ENCODE assay signal across 24 cellular contexts in the genomic region with DNA sequence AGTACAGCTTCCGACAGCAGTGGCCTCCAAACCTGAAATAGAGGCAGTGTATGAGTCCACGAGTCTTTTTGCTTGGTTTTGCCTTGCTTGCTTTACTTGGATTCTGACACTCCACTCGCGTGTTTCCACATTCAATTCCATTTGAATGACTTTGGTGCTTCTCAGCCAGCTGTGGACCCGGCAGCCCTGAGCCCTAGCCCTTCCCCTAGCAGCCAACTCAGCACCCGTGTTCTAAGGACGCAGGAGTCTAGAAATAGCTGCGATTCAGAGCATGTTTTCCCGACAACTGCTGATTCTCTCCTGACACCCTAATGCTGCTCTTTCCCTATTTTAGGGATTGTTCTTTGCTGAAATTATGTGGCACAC. TPM values are rescaled to one million over a fixed set of nuclear protein-coding genes. Genes with fewer than 3 reads are reported as not detected.
"Had no signal": no experiment of that assay in that cellular context is flagged by ENCODE, and none has a peak within 500 bp of the region (broad histone marks: within the 10 kb centered on the region; RNA-seq: fewer than 3 reads in every experiment).

No MANE protein-coding gene starts in this region.

- H3K4me1 ChIP-seq: foreskin keratinocyte, tibial nerve had no signal

- DNase-seq: activated CD4-positive, alpha-beta T cell treated with anti-CD3 and anti-CD28 coated beads, Interleukin-2, amount 50 U/mL, for 4 hours; activated CD8-positive, alpha-beta memory T cell treated with anti-CD3 and anti-CD28 coated beads for 24 hours; activated CD8-positive, alpha-beta memory T cell treated with anti-CD3 and anti-CD28 coated beads, Interleukin-2, amount 50 U/mL, for 4 hours; activated T-cell treated with anti-CD3 and anti-CD28 coated beads, Interleukin-2, amount 50 U/mL, for 24 hours; cerebellar nuclear complex; endodermal cell; foreskin keratinocyte; hippocampal formation; mesenchymal stem cell; mucosa of descending colon; naive B cell; nucleus accumbens; spleen; stimulated activated CD4-positive, alpha-beta T cell treated with anti-CD3 and anti-CD28 coated beads, Interleukin-4, amount 100 ng/mL, for 24 hours; stimulated activated naive CD8-positive, alpha-beta T cell treated with anti-CD3 and anti-CD28 coated beads, Interleukin-15, Interleukin-2, amounts not matched to agents 100 U/mL and 50 U/mL, for 24 hours; T-helper 9 cell had no signal

- H3K9ac ChIP-seq: parathyroid adenoma had no signal

- H3K27me3 ChIP-seq: tibial nerve had no signal

- ATAC-seq: activated T-helper 17 cell treated with anti-CD3 and anti-CD28 coated beads, Interleukin-2, amount 50 U/mL, for 72 hours; foreskin keratinocyte; mucosa of descending colon; stimulated activated naive CD8-positive, alpha-beta T cell treated with anti-CD3 and anti-CD28 coated beads, Interleukin-15, Interleukin-2, amounts not matched to agents 100 U/mL and 50 U/mL, for 24 hours; WTC11 had no signal

- H2AFZ ChIP-seq: parathyroid adenoma had no signal

- H3K27ac ChIP-seq: epithelial cell of prostate, foreskin keratinocyte, parathyroid adenoma, spleen, tibial nerve had no signal

- H3K4me3 ChIP-seq: coronary artery, mucosa of descending colon, spleen, tibial nerve had no signal

- H3K9me3 ChIP-seq: mucosa of descending colon had no signal

RNA-seq across cellular contexts. Expression of a gene that starts 57.5 kb away (rescaled TPM):
- total RNA-seq: T-helper 1 cell treated with Interleukin-12 subunit alpha and Interleukin-12 subunit beta and Interleukin-4 antibody, amounts not matched to agents 30 ng/mL and 1 ng/mL, for 36 hours had no signal
- polyA plus RNA-seq: neural cell had no signal
